Comparison of ENCODE assay signal across 2 cellular contexts in the genomic region with DNA sequence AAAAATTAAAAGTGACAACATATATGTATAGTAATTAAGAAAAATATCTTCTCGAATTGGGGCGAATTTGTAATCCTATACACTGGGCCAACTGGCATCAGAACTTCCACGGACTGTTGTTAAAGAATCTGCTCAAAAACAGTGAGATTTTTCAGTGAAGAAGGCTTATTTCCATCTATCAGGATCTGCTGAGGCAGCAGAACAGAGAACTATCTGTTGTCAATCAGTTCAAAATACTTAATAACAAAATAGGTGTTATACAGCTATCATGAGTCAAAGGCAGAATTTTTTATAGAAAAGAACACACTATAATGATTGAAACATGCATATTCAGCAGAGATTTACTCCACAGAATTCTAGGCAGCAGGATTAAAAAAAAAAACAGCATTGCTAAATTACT.
TF ChIP-seq lines count a peak whose summit lies in the region.

No MANE protein-coding gene starts in this region.

TF ChIP-seq in A549, 52 proteins besides CTCF, POLR2A, EP300 and RAD21:
- TF ChIP-seq, protein P1, sequence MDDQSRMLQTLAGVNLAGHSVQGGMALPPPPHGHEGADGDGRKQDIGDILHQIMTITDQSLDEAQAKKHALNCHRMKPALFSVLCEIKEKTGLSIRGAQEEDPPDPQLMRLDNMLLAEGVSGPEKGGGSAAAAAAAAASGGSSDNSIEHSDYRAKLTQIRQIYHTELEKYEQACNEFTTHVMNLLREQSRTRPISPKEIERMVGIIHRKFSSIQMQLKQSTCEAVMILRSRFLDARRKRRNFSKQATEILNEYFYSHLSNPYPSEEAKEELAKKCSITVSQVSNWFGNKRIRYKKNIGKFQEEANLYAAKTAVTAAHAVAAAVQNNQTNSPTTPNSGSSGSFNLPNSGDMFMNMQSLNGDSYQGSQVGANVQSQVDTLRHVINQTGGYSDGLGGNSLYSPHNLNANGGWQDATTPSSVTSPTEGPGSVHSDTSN (IDR thresholded peaks at IDR 0.05), result no peak
- peak; percentile 86 for TF ChIP-seq MAFK (IDR thresholded peaks at IDR 0.05; ENCODE audit: partially characterized antibody)

TF ChIP-seq in neural cell, 6 proteins besides CTCF, POLR2A, EP300 and RAD21:
- TF ChIP-seq, protein P2, sequence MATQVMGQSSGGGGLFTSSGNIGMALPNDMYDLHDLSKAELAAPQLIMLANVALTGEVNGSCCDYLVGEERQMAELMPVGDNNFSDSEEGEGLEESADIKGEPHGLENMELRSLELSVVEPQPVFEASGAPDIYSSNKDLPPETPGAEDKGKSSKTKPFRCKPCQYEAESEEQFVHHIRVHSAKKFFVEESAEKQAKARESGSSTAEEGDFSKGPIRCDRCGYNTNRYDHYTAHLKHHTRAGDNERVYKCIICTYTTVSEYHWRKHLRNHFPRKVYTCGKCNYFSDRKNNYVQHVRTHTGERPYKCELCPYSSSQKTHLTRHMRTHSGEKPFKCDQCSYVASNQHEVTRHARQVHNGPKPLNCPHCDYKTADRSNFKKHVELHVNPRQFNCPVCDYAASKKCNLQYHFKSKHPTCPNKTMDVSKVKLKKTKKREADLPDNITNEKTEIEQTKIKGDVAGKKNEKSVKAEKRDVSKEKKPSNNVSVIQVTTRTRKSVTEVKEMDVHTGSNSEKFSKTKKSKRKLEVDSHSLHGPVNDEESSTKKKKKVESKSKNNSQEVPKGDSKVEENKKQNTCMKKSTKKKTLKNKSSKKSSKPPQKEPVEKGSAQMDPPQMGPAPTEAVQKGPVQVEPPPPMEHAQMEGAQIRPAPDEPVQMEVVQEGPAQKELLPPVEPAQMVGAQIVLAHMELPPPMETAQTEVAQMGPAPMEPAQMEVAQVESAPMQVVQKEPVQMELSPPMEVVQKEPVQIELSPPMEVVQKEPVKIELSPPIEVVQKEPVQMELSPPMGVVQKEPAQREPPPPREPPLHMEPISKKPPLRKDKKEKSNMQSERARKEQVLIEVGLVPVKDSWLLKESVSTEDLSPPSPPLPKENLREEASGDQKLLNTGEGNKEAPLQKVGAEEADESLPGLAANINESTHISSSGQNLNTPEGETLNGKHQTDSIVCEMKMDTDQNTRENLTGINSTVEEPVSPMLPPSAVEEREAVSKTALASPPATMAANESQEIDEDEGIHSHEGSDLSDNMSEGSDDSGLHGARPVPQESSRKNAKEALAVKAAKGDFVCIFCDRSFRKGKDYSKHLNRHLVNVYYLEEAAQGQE (IDR thresholded peaks at IDR 0.05; ENCODE audit: borderline replicate concordance), result no peak
- TF ChIP-seq POLR2AphosphoS5 (IDR thresholded peaks at IDR 0.05), result peak; percentile 64
TF ChIP-seq in neural cell: peak in this region for 1.
